Comparison of ENCODE assay signal across 19 cellular contexts in genomic region chr5:137710086-137710485, GRCh38. TPM values are rescaled to one million over a fixed set of nuclear protein-coding genes. Genes with fewer than 3 reads are reported as not detected.
DNase-seq lines count a peak whose midpoint lies in the region; ATAC-seq and TF ChIP-seq lines count a peak whose summit lies in the region.
"Had no signal": no experiment of that assay in that cellular context is flagged by ENCODE, and none has a peak within 500 bp of the region (broad histone marks: within the 10 kb centered on the region; RNA-seq: fewer than 3 reads in every experiment).

No MANE protein-coding gene starts in this region.

- WGBS in mesendoderm (ENCODE audit: extremely low coverage, insufficient coverage, low lambda C conversion rate): no CpG with 5 or more reads among the region's 5 CpGs

- H4K5ac ChIP-seq in mesendoderm (ENCODE audit: low read length): no peak overlapping the region

- H3K27me3 ChIP-seq in mesendoderm (ENCODE audit: insufficient read depth, low read length, poor library complexity): no peaks in the 10 kb centered on the region

- H3K79me2 ChIP-seq in mesendoderm (ENCODE audit: control insufficient read depth, insufficient read depth, low read length): no peaks in the 10 kb centered on the region

- no peak for TF ChIP-seq CTCF in endothelial cell (IDR thresholded peaks at IDR 0.05; ENCODE audit: unreplicated experiment)
- no peak for TF ChIP-seq CTCF in omental fat pad (IDR thresholded peaks at IDR 0.05)

- no peak overlapping the region for H3K27ac Mint-ChIP-seq in endothelial cell (ENCODE audit: unreplicated experiment)
- H3K27ac Mint-ChIP-seq: B cell; CD4-positive, CD25-positive, alpha-beta regulatory T cell had no signal

- H3K4me3 Mint-ChIP-seq in endothelial cell (ENCODE audit: unreplicated experiment): peak overlapping the region; percentile 19
- H3K4me3 Mint-ChIP-seq: B cell; CD4-positive, CD25-positive, alpha-beta regulatory T cell had no signal

- no peak overlapping the region for H2BK15ac ChIP-seq in mesendoderm (replicated peaks; ENCODE audit: low read depth)

- peaks cover 18% of the 10 kb centered on the region for H3K4me1 Mint-ChIP-seq in endothelial cell (ENCODE audit: unreplicated experiment)
- H3K4me1 Mint-ChIP-seq: B cell had no signal

- H3K4me1 ChIP-seq in mesendoderm (ENCODE audit: control insufficient read depth, low read depth, low read length): no peaks in the 10 kb centered on the region

- H2BK120ac ChIP-seq in mesendoderm (ENCODE audit: low read depth, low read length): no peak overlapping the region

- DNase-seq in EH (ENCODE audit: low read depth) (peak; percentile 43), NCI-H69 (lab: John Stamatoyannopoulos, UW) (peak; percentile 56), endothelial cell (ENCODE audit: low spot score) (no peak), mesendoderm (peak; percentile 50), omental fat pad (ENCODE audit: low spot score) (no peak)
- DNase-seq: CD4-positive, CD25-positive, alpha-beta regulatory T cell; COR-L47; DMS 273 treated with DMSO at 0.1 percent for 48 hours; DND-41; GOT3; NCI-H1417; NCI-H1930 had no signal

- ATAC-seq in HG02852 (IDR thresholded peaks at IDR 0.05; ENCODE audit: unreplicated experiment) (no peak), omental fat pad (ENCODE audit: low FRiP score) (no peak), HG02571 (IDR thresholded peaks at IDR 0.05; ENCODE audit: unreplicated experiment) (no peak)
- ATAC-seq: GM12878, HCT116, Panc1 had no signal

- H3K4me2 ChIP-seq in mesendoderm (ENCODE audit: low read length): no peak overlapping the region
- H3K4me2 ChIP-seq: KMS-11 had no signal

- H2BK5ac ChIP-seq in mesendoderm (ENCODE audit: low read length): no peak overlapping the region

- peaks cover 79% of the 10 kb centered on the region for H3K36me3 Mint-ChIP-seq in endothelial cell (ENCODE audit: low read depth, unreplicated experiment)

- H3K56ac ChIP-seq in mesendoderm (ENCODE audit: low read length): no peak overlapping the region

- no peaks in the 10 kb centered on the region for H3K9me3 Mint-ChIP-seq in endothelial cell (ENCODE audit: unreplicated experiment)

- no peaks in the 10 kb centered on the region for H3K79me1 ChIP-seq in mesendoderm (ENCODE audit: low read length)

- H3K27me3 Mint-ChIP-seq in endothelial cell (ENCODE audit: unreplicated experiment): peaks cover 4% of the 10 kb centered on the region
- H3K27me3 Mint-ChIP-seq: B cell; CD4-positive, CD25-positive, alpha-beta regulatory T cell had no signal

- H4K8ac ChIP-seq in mesendoderm (ENCODE audit: low read depth, low read length): no peak overlapping the region

- H3K36me3 ChIP-seq in mesendoderm (ENCODE audit: control insufficient read depth, insufficient read depth, low read length): no peaks in the 10 kb centered on the region

- no peak overlapping the region for H3K18ac ChIP-seq in mesendoderm (ENCODE audit: low read length)

- no peak overlapping the region for H3K9ac ChIP-seq in mesendoderm (ENCODE audit: low read length)
- H3K9ac ChIP-seq: KMS-11 had no signal

- no peak overlapping the region for H3K4me3 ChIP-seq in mesendoderm (ENCODE audit: low read length)
- H3K4me3 ChIP-seq: GM12878 had no signal

- no peak overlapping the region for H3K4ac ChIP-seq in mesendoderm (ENCODE audit: low read depth, low read length)

- no peak overlapping the region for H3K23ac ChIP-seq in mesendoderm (ENCODE audit: low read length)

- no peak overlapping the region for H3K27ac ChIP-seq in mesendoderm (ENCODE audit: low read depth, low read length)
- H3K27ac ChIP-seq: KMS-11 had no signal

- no peak overlapping the region for H2AK5ac ChIP-seq in mesendoderm (ENCODE audit: low read length)

RNA-seq across cellular contexts. Expression of gene KLHL3, which starts 25.8 kb away (rescaled TPM):
- total RNA-seq in endothelial cell (ENCODE audit: unreplicated experiment) (200 TPM), omental fat pad (1 to 10 TPM; 1.8 to 9.8 (median 4.0) TPM)
- 2.2 TPM for polyA plus RNA-seq in mesendoderm (2013, experiment 1 of 2)
- polyA plus RNA-seq in mesendoderm (2013, experiment 2 of 2): 2.1 TPM

RNA-seq across cellular contexts. Expression of gene HNRNPA0, which starts 44.1 kb away (rescaled TPM):
- 57.1 TPM for total RNA-seq in endothelial cell (ENCODE audit: unreplicated experiment)
- polyA plus RNA-seq in mesendoderm (2013, experiment 1 of 2): 60.8 TPM
- 60.2 TPM for polyA plus RNA-seq in mesendoderm (2013, experiment 2 of 2)
- total RNA-seq in omental fat pad: 10 to 100 TPM in 3 of 4 donors, 1 to 10 TPM in 1; 9.7 to 16.9 (median 12.8) TPM

Comparison
In these comparisons a context has a peak if more than half of its experiments do, and no peak if none do; other contexts are left out.
1. DNase-seq: peak in EH (single experiment), NCI-H69 (single experiment) and mesendoderm (single experiment); none in endothelial cell (single experiment) and omental fat pad (single experiment).
2. RNA of gene KLHL3, which starts 25.8 kb away (total RNA-seq): 200 TPM in endothelial cell (single experiment); 1.8 to 9.8 TPM in omental fat pad; every median in the first group is over 10 times any median in the second.